In genomic region chr17:65123757-65124675, GRCh38 we compare ENCODE assay signal across 8 cellular contexts. TPM values are rescaled to one million over a fixed set of nuclear protein-coding genes. Genes with fewer than 3 reads are reported as not detected.
A peak's percentile ranks its signal among the peaks of the same experiment; 100 is the strongest.
DNase-seq lines count a peak whose midpoint lies in the region; ATAC-seq and TF ChIP-seq lines count a peak whose summit lies in the region.

No MANE protein-coding gene starts in this region.

- peaks cover 29% of the 10 kb centered on the region for H3K4me1 Mint-ChIP-seq in stimulated activated effector memory CD8-positive, alpha-beta T cell treated with anti-CD3 and anti-CD28 coated beads, Interleukin-12 subunit alpha, Interleukin-12 subunit beta, amount 100 ng/mL, for 72 hours

- H3K4me3 Mint-ChIP-seq in stimulated activated effector memory CD8-positive, alpha-beta T cell treated with anti-CD3 and anti-CD28 coated beads, Interleukin-12 subunit alpha, Interleukin-12 subunit beta, amount 100 ng/mL, for 72 hours, result peak overlapping the region; percentile 64

- H3K36me3 Mint-ChIP-seq in stimulated activated effector memory CD8-positive, alpha-beta T cell treated with anti-CD3 and anti-CD28 coated beads, Interleukin-12 subunit alpha, Interleukin-12 subunit beta, amount 100 ng/mL, for 72 hours, result peaks cover 13% of the 10 kb centered on the region

- peak overlapping the region; percentile 95 for H3K27ac Mint-ChIP-seq in stimulated activated effector memory CD8-positive, alpha-beta T cell treated with anti-CD3 and anti-CD28 coated beads, Interleukin-12 subunit alpha, Interleukin-12 subunit beta, amount 100 ng/mL, for 72 hours

- TF ChIP-seq CTCF in VCaP (conservative IDR thresholded peaks at IDR 0.05), result no peak

- peak; percentile 11 for ATAC-seq in left ventricle myocardium superior
- no peak for ATAC-seq in stimulated activated effector memory CD8-positive, alpha-beta T cell treated with anti-CD3 and anti-CD28 coated beads, Interleukin-12 subunit alpha, Interleukin-12 subunit beta, amount 100 ng/mL, for 72 hours
- no peak for ATAC-seq in HG02884 (IDR thresholded peaks at IDR 0.05; ENCODE audit: unreplicated experiment)

- H3K9me3 Mint-ChIP-seq in stimulated activated effector memory CD8-positive, alpha-beta T cell treated with anti-CD3 and anti-CD28 coated beads, Interleukin-12 subunit alpha, Interleukin-12 subunit beta, amount 100 ng/mL, for 72 hours, result no peaks in the 10 kb centered on the region

- intact Hi-C loops in left ventricle myocardium superior (cut with micrococcal nuclease), result no loop called here

- H3K27ac ChIP-seq in VCaP, result peak overlapping the region; percentile 71

- peak; percentile 29 for DNase-seq in NCI-H146 (lab: John Stamatoyannopoulos, UW)
- DNase-seq in NCI-H146 treated with DMSO at 0.1 percent for 48 hours (lab: John Stamatoyannopoulos, UW; ENCODE audit: unreplicated experiment), result no peak
- no peak for DNase-seq in left ventricle myocardium superior
- no peak for DNase-seq in stimulated activated effector memory CD8-positive, alpha-beta T cell treated with anti-CD3 and anti-CD28 coated beads, Interleukin-12 subunit alpha, Interleukin-12 subunit beta, amount 100 ng/mL, for 72 hours (ENCODE audit: low spot score in 2 of 2)
- DNase-seq in GOT3 (lab: John Stamatoyannopoulos, UW), result no peak
- no peak for DNase-seq in HK-2 (ENCODE audit: unreplicated experiment)

RNA-seq across cellular contexts. Expression of gene RGS9, which starts 13.2 kb away (rescaled TPM):
- total RNA-seq in left ventricle myocardium superior, result 2.0 TPM
